ENCODE assay signal across 17 cellular contexts in the genomic region with DNA sequence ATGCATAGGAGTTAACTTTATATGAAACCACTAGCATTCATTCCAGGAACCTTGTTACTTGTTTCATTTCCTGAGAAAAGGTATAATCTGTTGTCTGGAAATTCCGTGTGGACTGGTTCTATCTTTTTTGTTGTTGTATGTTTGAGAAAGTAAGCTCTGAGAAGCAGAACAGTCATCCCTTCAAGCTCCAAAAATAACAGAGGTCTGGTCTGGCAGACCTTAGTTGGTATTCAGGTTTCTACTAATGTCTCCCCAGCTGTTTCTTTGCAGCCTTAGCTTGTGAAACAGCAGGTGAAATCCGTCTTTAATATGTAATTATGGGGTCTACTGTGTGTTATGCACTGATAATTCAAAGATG. TPM values are rescaled to one million over a fixed set of nuclear protein-coding genes. Genes with fewer than 3 reads are reported as not detected.
DNase-seq lines count a peak whose midpoint lies in the region; ATAC-seq, FAIRE-seq and TF ChIP-seq lines count a peak whose summit lies in the region.
"Had no signal": no experiment of that assay in that cellular context is flagged by ENCODE, and none has a peak within 500 bp of the region (broad histone marks: within the 10 kb centered on the region; RNA-seq: fewer than 3 reads in every experiment).

No MANE protein-coding gene starts in this region.

- peak overlapping the region; percentile 84 for H3K4me2 ChIP-seq in GM12878 (ENCODE audit: control insufficient read depth, insufficient read depth)

- TF ChIP-seq RAD21 in GM12878 (IDR thresholded peaks at IDR 0.05; ENCODE audit: insufficient read depth, low read depth, low read length): no peak

- no TSS peak for BruUV-seq in GM12878 (replicated peaks; lab: Mats Ljungman, UMichigan)

- TF ChIP-seq EP300 in GM12878 (IDR thresholded peaks at IDR 0.05; ENCODE audit: borderline replicate concordance in 1 of 2, control insufficient read depth in 1 of 2, low read depth in 2 of 2, low read length in 2 of 2): no peak

- TF ChIP-seq POLR2A in NB4 (IDR thresholded peaks at IDR 0.05; ENCODE audit: extremely low read depth, insufficient read length) (no peak), GM12878 (IDR thresholded peaks at IDR 0.05; ENCODE audit: low read depth, low read length) (no peak)

- no peak for DNase-seq in activated CD8-positive, alpha-beta memory T cell treated with anti-CD3 and anti-CD28 coated beads, Interleukin-2, amount 10 ng/mL, durations not matched to agents 7 days and 5 days
- DNase-seq in activated CD8-positive, alpha-beta memory T cell treated with anti-CD3 and anti-CD28 coated beads, Interleukin-2, amount 50 U/mL, for 4 hours: no peak
- DNase-seq in NB4 (ENCODE audit: low read depth): no peak
- DNase-seq in GM12878 (ENCODE audit: low read depth, low spot score): peak; percentile 51
- no peak for DNase-seq in MV-4-11 (lab: John Stamatoyannopoulos, UW)
- DNase-seq in GF-D8 (lab: John Stamatoyannopoulos, UW): no peak
- no peak for DNase-seq in right atrium auricular region (ENCODE audit: low spot score)
- DNase-seq: DMS153, foreskin fibroblast, Kasumi-1, mesenchymal stem cell, NCI-H2029 treated with DMSO at 0.1 percent for 48 hours had no signal

- intact Hi-C loops in GM12878 (cut with micrococcal nuclease; ENCODE audit: unreplicated experiment): no loop called here

- no peaks in the 10 kb centered on the region for H3K27me3 ChIP-seq in GM12878 (replicated peaks in 1 of 2; ENCODE audit: control insufficient read depth in 2 of 2, insufficient read depth in 2 of 2, low read length in 1 of 2)
- no peaks in the 10 kb centered on the region for H3K27me3 ChIP-seq in skeletal muscle tissue (ENCODE audit: control insufficient read depth in 3 of 3, insufficient read depth in 3 of 3, low read length in 3 of 3)
- no peaks in the 10 kb centered on the region for H3K27me3 ChIP-seq in right atrium auricular region

- H3K9me3 ChIP-seq in GM12878 (replicated peaks; ENCODE audit: control insufficient read depth, insufficient read depth, low read length): no peaks in the 10 kb centered on the region
- no peaks in the 10 kb centered on the region for H3K9me3 ChIP-seq in skeletal muscle tissue (ENCODE audit: control insufficient read depth in 3 of 3, low read length in 3 of 3)
- H3K9me3 ChIP-seq in right atrium auricular region: no peaks in the 10 kb centered on the region

- no peaks in the 10 kb centered on the region for H3K9me3 Mint-ChIP-seq in activated CD8-positive, alpha-beta memory T cell treated with anti-CD3 and anti-CD28 coated beads, Interleukin-2, amount 10 ng/mL, durations not matched to agents 7 days and 5 days (ENCODE audit: low read depth)

- H3K4me3 ChIP-seq in NB4 (ENCODE audit: low read depth, low read length): peak overlapping the region; percentile 33
- H3K4me3 ChIP-seq in GM12878: peak overlapping the region; percentile 86
- H3K4me3 ChIP-seq in skeletal muscle tissue (ENCODE audit: low read length in 3 of 3): peak overlapping the region in 1 of 3 donors; percentile 25
- no peak overlapping the region for H3K4me3 ChIP-seq in right atrium auricular region

- H3K36me3 Mint-ChIP-seq in activated CD8-positive, alpha-beta memory T cell treated with anti-CD3 and anti-CD28 coated beads, Interleukin-2, amount 10 ng/mL, durations not matched to agents 7 days and 5 days: peaks cover 9% of the 10 kb centered on the region

- CTCF ChIA-PET in activated CD8-positive, alpha-beta memory T cell treated with anti-CD3 and anti-CD28 coated beads, Interleukin-2, amount 10 ng/mL, durations not matched to agents 7 days and 5 days (lab: Charles Lee): no interaction called here
- CTCF ChIA-PET in GM12878 (lab: Yijun Ruan, JAX): interaction anchor here (0.8 to 6.8 kb wide), 9 partner anchors 13 to 212 kb away, joined by 3 to 49 read pairs (median 4); no protein-coding TSS in a partner anchor

- RAD21 ChIA-PET in GM12878 (lab: Charles Lee; ENCODE audit: unreplicated experiment): interaction anchor here (0.9 to 3.8 kb wide), 13 partner anchors 9 to 499 kb away, joined by 3 to 24 read pairs (median 5); partner anchors contain the start of gene IL18BP

- POLR2A ChIA-PET in GM12878 (lab: Charles Lee): interaction anchor here (0.7 to 3.4 kb wide), 10 partner anchors 10 to 107 kb away, joined by 3 to 25 read pairs (median 4); no protein-coding TSS in a partner anchor

- peaks cover 92% of the 10 kb centered on the region for H3K79me2 ChIP-seq in GM12878 (ENCODE audit: control insufficient read depth, insufficient read depth, low read length)

- 0% methylated on average over 2 of the region's 2 CpGs for WGBS in GM12878 (ENCODE audit: insufficient coverage, insufficient replicate concordance, low lambda C conversion rate, missing lambda C conversion rate)

- H2AFZ ChIP-seq in GM12878 (ENCODE audit: control insufficient read depth, low read depth, low read length): no peak overlapping the region
- H2AFZ ChIP-seq: parathyroid adenoma had no signal

- peak overlapping the region; percentile 9 for H3K4me3 Mint-ChIP-seq in activated CD8-positive, alpha-beta memory T cell treated with anti-CD3 and anti-CD28 coated beads, Interleukin-2, amount 10 ng/mL, durations not matched to agents 7 days and 5 days

- peak overlapping the region; percentile 62 for H3K9ac ChIP-seq in GM12878 (ENCODE audit: control insufficient read depth, insufficient read depth, low read length)
- peak overlapping the region in 2 of 3 donors; percentile 1 to 30 for H3K9ac ChIP-seq in skeletal muscle tissue (ENCODE audit: low read depth in 1 of 3, low read length in 3 of 3)
- H3K9ac ChIP-seq: parathyroid adenoma had no signal

- H3K4me1 Mint-ChIP-seq in activated CD8-positive, alpha-beta memory T cell treated with anti-CD3 and anti-CD28 coated beads, Interleukin-2, amount 10 ng/mL, durations not matched to agents 7 days and 5 days: peaks cover 52% of the 10 kb centered on the region

- H3K27me3 Mint-ChIP-seq in activated CD8-positive, alpha-beta memory T cell treated with anti-CD3 and anti-CD28 coated beads, Interleukin-2, amount 10 ng/mL, durations not matched to agents 7 days and 5 days: no peaks in the 10 kb centered on the region

- H3K27ac ChIP-seq in GM12878 (ENCODE audit: control insufficient read depth, insufficient read depth) (peak overlapping the region; percentile 98), skeletal muscle tissue (ENCODE audit: low read depth, low read length) (no peak overlapping the region), right atrium auricular region (no peak overlapping the region)
- H3K27ac ChIP-seq: parathyroid adenoma had no signal

- TF ChIP-seq CTCF in NB4 (IDR thresholded peaks at IDR 0.05; ENCODE audit: low read depth, low read length) (no peak), GM12878 (IDR thresholded peaks at IDR 0.05 in 2 of 3, conservative IDR thresholded peaks at IDR 0.05 in 1 of 3; ENCODE audit: control insufficient read depth in 2 of 3, extremely low read depth in 1 of 3, insufficient read depth in 1 of 3, low read depth in 3 of 3, low read length in 3 of 3) (no peak), right atrium auricular region (IDR thresholded peaks at IDR 0.05) (no peak)

- no peaks in the 10 kb centered on the region for H4K20me1 ChIP-seq in GM12878 (ENCODE audit: control insufficient read depth, insufficient read depth)

- no peak for FAIRE-seq in GM12878 (lab: Jason Lieb, UNC)
- FAIRE-seq: GM19239 had no signal

- SMC1A ChIA-PET in GM12878 (lab: Charles Lee; ENCODE audit: uncharacterized antibody, unreplicated experiment): interaction anchor here (1.3 to 7.3 kb wide), 10 partner anchors 10 to 143 kb away, joined by 3 to 63 read pairs (median 7); no protein-coding TSS in a partner anchor

- H3K4me1 ChIP-seq in GM12878 (ENCODE audit: control insufficient read depth, insufficient read depth, low read length) (peaks cover 26% of the 10 kb centered on the region), skeletal muscle tissue (ENCODE audit: control insufficient read depth in 3 of 3, insufficient read depth in 3 of 3, low read length in 3 of 3) (peaks cover 26 to 52% (median 46%) of the 10 kb centered on the region in 3 donors), right atrium auricular region (peaks cover 0 to 52% of the 10 kb centered on the region in 2 donors)

- ATAC-seq in activated CD8-positive, alpha-beta memory T cell treated with anti-CD3 and anti-CD28 coated beads, Interleukin-2, amount 10 ng/mL, durations not matched to agents 7 days and 5 days: no peak
- ATAC-seq in GM12878: peak; percentile 2

- H3K27ac Mint-ChIP-seq in activated CD8-positive, alpha-beta memory T cell treated with anti-CD3 and anti-CD28 coated beads, Interleukin-2, amount 10 ng/mL, durations not matched to agents 7 days and 5 days: no peak overlapping the region

- H3K36me3 ChIP-seq in GM12878 (ENCODE audit: control insufficient read depth in 2 of 2, insufficient read depth in 2 of 2, low read length in 1 of 2) (0 out of 4 replicates have a peak, but pooled peaks cover 0 to 4% of the 10 kb centered on the region in 2 experiments), skeletal muscle tissue (ENCODE audit: control insufficient read depth in 3 of 3, insufficient read depth in 3 of 3, low read length in 3 of 3) (peaks cover 0 to 2% (median 0%) of the 10 kb centered on the region in 3 donors), right atrium auricular region (no peaks in the 10 kb centered on the region)

- in situ Hi-C loops in GM12878 (cut with MboI): no loop called here

RNA-seq across cellular contexts. Expression of gene RNF121, which starts 2.4 kb away (rescaled TPM):
- 10 to 100 TPM; 30.7 to 38.7 TPM for total RNA-seq in activated CD8-positive, alpha-beta memory T cell treated with anti-CD3 and anti-CD28 coated beads, Interleukin-2, amount 10 ng/mL, durations not matched to agents 7 days and 5 days
- total RNA-seq in GM12878 (2013; cell fraction: nucleolus; rRNA removed): 110 and 113 TPM in 2 replicates
- 41.5 and 42.4 TPM in 2 replicates for total RNA-seq in GM12878 (2014; rRNA removed)
- 23.1 and 27.8 TPM in 2 replicates for total RNA-seq in GM12878 (2014; rRNA removed; fragmentation: Illumina TruSeq; extraction: Trizol)
- 42.9 and 46.0 TPM in 2 replicates for total RNA-seq in GM12878 (2021)
- polyA plus RNA-seq in GM12878 (2011; ENCODE audit: low read depth): 38.3 TPM
- polyA plus RNA-seq in GM12878 (2011; rRNA removed): 61.2 and 73.7 TPM in 2 replicates
- polyA plus RNA-seq in GM12878 (2011; cell fraction: cytosol; rRNA removed): 63.4 and 67.6 TPM in 2 replicates
- polyA plus RNA-seq in GM12878 (2011; cell fraction: nucleus; rRNA removed): 138 TPM in 2 replicates
- polyA plus RNA-seq in GM12878 (2012): 33.0 and 40.7 TPM in 2 replicates
- polyA plus RNA-seq in GM12878 (2014; fragmentation: Illumina TruSeq; extraction: Trizol): 36.7 and 47.2 TPM in 2 replicates
- 10 to 100 TPM in 1 of 2 experiments, 1 to 10 TPM in 1; 8.6 to 19.0 TPM for polyA plus RNA-seq in GM12878 (2014; fragmentation: Nextera tagmentation; extraction: Ambion mirVana)
- polyA plus RNA-seq in GM12878 (2014; rRNA removed): 43.7 and 52.5 TPM in 2 replicates
- 10 to 100 TPM; 19.4 to 22.2 TPM for polyA plus RNA-seq in GM12878 (2016; fragmentation: Nextera tagmentation; extraction: Ambion mirVana)
- polyA minus RNA-seq in GM12878 (2011; rRNA and poly(A)+ RNA removed): 104 and 123 TPM in 2 replicates
- polyA minus RNA-seq in GM12878 (2011; cell fraction: cytosol; rRNA and poly(A)+ RNA removed): 12.0 and 18.3 TPM in 2 replicates
- 54.3 and 96.9 TPM in 2 replicates for polyA minus RNA-seq in GM12878 (2011; cell fraction: nucleus; rRNA and poly(A)+ RNA removed)
- 25.6 TPM for total RNA-seq in skeletal muscle tissue
- 10 to 100 TPM; 21.6 to 25.8 TPM for total RNA-seq in right atrium auricular region

RNA-seq across cellular contexts. Expression of gene XNDC1N, which starts 2.8 kb away (rescaled TPM):
- 10 to 100 TPM; 14.8 to 23.1 TPM for total RNA-seq in activated CD8-positive, alpha-beta memory T cell treated with anti-CD3 and anti-CD28 coated beads, Interleukin-2, amount 10 ng/mL, durations not matched to agents 7 days and 5 days
- total RNA-seq in GM12878 (2013; cell fraction: nucleolus; rRNA removed): 83.3 and 85.6 TPM in 2 replicates
- total RNA-seq in GM12878 (2014; rRNA removed): 6.2 and 8.5 TPM in 2 replicates
- total RNA-seq in GM12878 (2014; rRNA removed; fragmentation: Illumina TruSeq; extraction: Trizol): 12.8 and 13.6 TPM in 2 replicates
- 9.8 and 10.4 TPM in 2 replicates for total RNA-seq in GM12878 (2021)
- polyA plus RNA-seq in GM12878 (2011; ENCODE audit: low read depth): 3.7 TPM
- polyA plus RNA-seq in GM12878 (2011; rRNA removed): 6.2 and 8.2 TPM in 2 replicates
- 7.1 and 7.9 TPM in 2 replicates for polyA plus RNA-seq in GM12878 (2011; cell fraction: cytosol; rRNA removed)
- polyA plus RNA-seq in GM12878 (2011; cell fraction: nucleus; rRNA removed): 12.0 and 12.8 TPM in 2 replicates
- 3.0 TPM in 2 replicates for polyA plus RNA-seq in GM12878 (2012)
- polyA plus RNA-seq in GM12878 (2014; fragmentation: Illumina TruSeq; extraction: Trizol): 5.7 and 9.7 TPM in 2 replicates
- 10 to 100 TPM in 1 of 2 experiments, 1 to 10 TPM in 1; 8.2 to 13.7 TPM for polyA plus RNA-seq in GM12878 (2014; fragmentation: Nextera tagmentation; extraction: Ambion mirVana)
- polyA plus RNA-seq in GM12878 (2014; rRNA removed): 6.1 and 9.2 TPM in 2 replicates
- polyA plus RNA-seq in GM12878 (2016; fragmentation: Nextera tagmentation; extraction: Ambion mirVana): 10 to 100 TPM; 11.1 to 12.8 TPM
- polyA minus RNA-seq in GM12878 (2011; rRNA and poly(A)+ RNA removed): 16.2 and 17.8 TPM in 2 replicates
- 3.6 and 4.3 TPM in 2 replicates for polyA minus RNA-seq in GM12878 (2011; cell fraction: cytosol; rRNA and poly(A)+ RNA removed)
- 19.8 and 32.1 TPM in 2 replicates for polyA minus RNA-seq in GM12878 (2011; cell fraction: nucleus; rRNA and poly(A)+ RNA removed)
- 13.6 TPM for total RNA-seq in skeletal muscle tissue
- 1 to 10 TPM; 1.4 to 1.5 TPM for total RNA-seq in right atrium auricular region

RNA-seq across cellular contexts. Expression of gene DEFB131B, which starts 53.0 kb away (rescaled TPM):
- not detected for total RNA-seq in activated CD8-positive, alpha-beta memory T cell treated with anti-CD3 and anti-CD28 coated beads, Interleukin-2, amount 10 ng/mL, durations not matched to agents 7 days and 5 days
- total RNA-seq in GM12878 (2013; cell fraction: nucleolus; rRNA removed): not detected in 2 replicates
- total RNA-seq in GM12878 (2014; rRNA removed): not detected in 2 replicates
- not detected in 2 replicates for total RNA-seq in GM12878 (2014; rRNA removed; fragmentation: Illumina TruSeq; extraction: Trizol)
- total RNA-seq in GM12878 (2021): not detected in 2 replicates
- polyA plus RNA-seq in GM12878 (2011; ENCODE audit: low read depth): not detected
- polyA plus RNA-seq in GM12878 (2011; rRNA removed): not detected in 2 replicates
- not detected in 2 replicates for polyA plus RNA-seq in GM12878 (2011; cell fraction: cytosol; rRNA removed)
- not detected in 2 replicates for polyA plus RNA-seq in GM12878 (2011; cell fraction: nucleus; rRNA removed)
- not detected in 2 replicates for polyA plus RNA-seq in GM12878 (2012)
- polyA plus RNA-seq in GM12878 (2014; fragmentation: Illumina TruSeq; extraction: Trizol): not detected in 2 replicates
- polyA plus RNA-seq in GM12878 (2014; fragmentation: Nextera tagmentation; extraction: Ambion mirVana): not detected
- polyA plus RNA-seq in GM12878 (2014; rRNA removed): not detected in 2 replicates
- not detected for polyA plus RNA-seq in GM12878 (2016; fragmentation: Nextera tagmentation; extraction: Ambion mirVana)
- polyA minus RNA-seq in GM12878 (2011; rRNA and poly(A)+ RNA removed): not detected in 2 replicates
- not detected in 2 replicates for polyA minus RNA-seq in GM12878 (2011; cell fraction: cytosol; rRNA and poly(A)+ RNA removed)
- polyA minus RNA-seq in GM12878 (2011; cell fraction: nucleus; rRNA and poly(A)+ RNA removed): not detected in 2 replicates
- not detected for total RNA-seq in skeletal muscle tissue
- total RNA-seq in right atrium auricular region: not detected
- total RNA-seq: dermis microvascular lymphatic vessel endothelial cell, urinary bladder had no signal
- polyA plus RNA-seq: urinary bladder had no signal

Comparison
In these comparisons a context has a peak if more than half of its experiments do, and no peak if none do; other contexts are left out.
1. H3K4me3 ChIP-seq: peak in NB4 (single experiment) and GM12878 (single experiment); none in right atrium auricular region (0 of 2).